Comparison of ENCODE assay signal across 8 cellular contexts in the genomic region with DNA sequence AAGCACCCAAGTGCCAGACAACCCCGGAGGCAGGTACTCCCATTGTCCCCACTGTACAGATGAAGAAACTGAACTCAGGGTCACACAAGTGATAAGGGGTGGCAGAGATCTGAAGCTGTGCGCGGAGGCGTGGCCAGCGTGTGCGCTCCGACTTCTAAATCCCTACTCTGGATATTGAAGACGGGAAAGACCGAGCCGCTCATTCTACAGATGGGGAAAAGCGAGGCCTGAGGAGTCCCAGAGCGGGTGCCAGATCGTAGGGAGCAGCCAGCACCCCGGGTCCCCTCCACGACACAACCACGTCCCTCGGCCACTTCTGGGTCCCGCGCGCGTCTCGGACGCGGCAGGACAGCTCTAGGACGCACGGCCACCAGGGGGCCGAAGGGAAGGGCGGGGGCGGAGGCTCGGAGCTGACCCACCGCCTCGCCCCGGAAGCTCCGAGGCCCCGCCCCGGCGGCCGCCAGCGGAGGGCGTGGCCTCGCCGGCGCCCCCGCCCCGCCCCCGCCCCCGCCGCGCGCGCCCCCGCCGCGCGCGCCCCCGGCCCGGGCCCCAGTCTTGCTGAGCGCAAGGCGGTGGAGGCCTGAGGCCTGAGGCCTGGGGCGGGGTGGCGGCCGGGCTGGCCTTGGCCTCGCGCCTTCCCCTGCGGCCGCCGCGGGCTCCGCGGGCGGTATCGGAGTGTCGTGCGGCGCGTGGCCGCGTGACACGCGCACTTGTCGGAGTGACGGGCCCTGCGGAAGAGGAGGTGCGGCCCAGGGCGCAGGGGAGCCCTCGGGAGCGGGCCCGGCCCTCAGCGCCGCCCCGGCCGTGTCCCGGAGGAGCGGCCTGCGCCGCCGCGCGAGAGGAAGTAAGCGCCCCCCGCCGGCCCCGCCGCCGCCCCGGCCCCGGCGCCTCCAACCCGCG. TPM values are rescaled to one million over a fixed set of nuclear protein-coding genes. Genes with fewer than 3 reads are reported as not detected.
A peak's percentile ranks its signal among the peaks of the same experiment; 100 is the strongest.
DNase-seq lines count a peak whose midpoint lies in the region; ATAC-seq and TF ChIP-seq lines count a peak whose summit lies in the region.

A gene with protein sequence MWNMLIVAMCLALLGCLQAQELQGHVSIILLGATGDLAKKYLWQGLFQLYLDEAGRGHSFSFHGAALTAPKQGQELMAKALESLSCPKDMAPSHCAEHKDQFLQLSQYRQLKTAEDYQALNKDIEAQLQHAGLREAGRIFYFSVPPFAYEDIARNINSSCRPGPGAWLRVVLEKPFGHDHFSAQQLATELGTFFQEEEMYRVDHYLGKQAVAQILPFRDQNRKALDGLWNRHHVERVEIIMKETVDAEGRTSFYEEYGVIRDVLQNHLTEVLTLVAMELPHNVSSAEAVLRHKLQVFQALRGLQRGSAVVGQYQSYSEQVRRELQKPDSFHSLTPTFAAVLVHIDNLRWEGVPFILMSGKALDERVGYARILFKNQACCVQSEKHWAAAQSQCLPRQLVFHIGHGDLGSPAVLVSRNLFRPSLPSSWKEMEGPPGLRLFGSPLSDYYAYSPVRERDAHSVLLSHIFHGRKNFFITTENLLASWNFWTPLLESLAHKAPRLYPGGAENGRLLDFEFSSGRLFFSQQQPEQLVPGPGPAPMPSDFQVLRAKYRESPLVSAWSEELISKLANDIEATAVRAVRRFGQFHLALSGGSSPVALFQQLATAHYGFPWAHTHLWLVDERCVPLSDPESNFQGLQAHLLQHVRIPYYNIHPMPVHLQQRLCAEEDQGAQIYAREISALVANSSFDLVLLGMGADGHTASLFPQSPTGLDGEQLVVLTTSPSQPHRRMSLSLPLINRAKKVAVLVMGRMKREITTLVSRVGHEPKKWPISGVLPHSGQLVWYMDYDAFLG (plus strand): TSS at position 552 of the 900 bp plus-strand sequence. CDS start 10,161 bp downstream, outside the sequence.

- DNase-seq in ELF-1 (ENCODE audit: low read depth, low spot score) (peak; percentile 87), SKM-1 (lab: John Stamatoyannopoulos, UW; ENCODE audit: unreplicated experiment) (peak; percentile 66), head of caudate nucleus (peak in 40 of 42 donors; percentile 59 to 91 (median 78)), tibial artery (peak; percentile 85 to 92)

- TF ChIP-seq CTCF in parathyroid adenoma (IDR thresholded peaks at IDR 0.05): peak; percentile 47
- peak; percentile 68 to 93 for TF ChIP-seq CTCF in tibial artery (IDR thresholded peaks at IDR 0.05)

- peak within 1 kb of the TSS; percentile 88 to 97 (median 93) for H3K4me3 Mint-ChIP-seq in IgD-negative memory B cell
- H3K4me3 Mint-ChIP-seq in activated naive CD8-positive, alpha-beta T cell: peak within 1 kb of the TSS; percentile 93

- no peaks in the 10 kb centered on the region for H3K27me3 ChIP-seq in parathyroid adenoma (ENCODE audit: control insufficient read depth, insufficient read depth, low read length)
- H3K27me3 ChIP-seq in tibial artery: no peaks in the 10 kb centered on the region

- no peaks in the 10 kb centered on the region for H3K79me2 ChIP-seq in parathyroid adenoma

- H2AFZ ChIP-seq in parathyroid adenoma: peak within 1 kb of the TSS; percentile 88

- peak; percentile 66 for ATAC-seq in GM21526 (IDR thresholded peaks at IDR 0.05; ENCODE audit: low FRiP score, unreplicated experiment)

- peaks cover 0 to 3% (median 0%) of the 10 kb centered on the region in 3 donors for H3K9me3 Mint-ChIP-seq in IgD-negative memory B cell
- no peaks in the 10 kb centered on the region for H3K9me3 Mint-ChIP-seq in activated naive CD8-positive, alpha-beta T cell (ENCODE audit: low read depth)

- peak within 1 kb of the TSS; percentile 90 to 94 (median 93) for H3K27ac Mint-ChIP-seq in IgD-negative memory B cell
- peak within 1 kb of the TSS; percentile 95 for H3K27ac Mint-ChIP-seq in activated naive CD8-positive, alpha-beta T cell

- intact Hi-C loops in head of caudate nucleus (cut with DNase I) (no loop called here), tibial artery (cut with DNase I; ENCODE audit: low total_unique reads) (loop anchor here (5.0 kb wide), 1 partner anchor 37 kb away; no protein-coding TSS in a partner anchor)

- H3K27ac ChIP-seq in parathyroid adenoma: peak within 1 kb of the TSS; percentile 70
- peak within 1 kb of the TSS; percentile 95 for H3K27ac ChIP-seq in tibial artery

- H3K36me3 ChIP-seq in parathyroid adenoma (ENCODE audit: control insufficient read depth, insufficient read depth, low read length) (no peaks in the 10 kb centered on the region), tibial artery (no peaks in the 10 kb centered on the region)

- H3K27me3 Mint-ChIP-seq in IgD-negative memory B cell: no peaks in the 10 kb centered on the region
- H3K27me3 Mint-ChIP-seq in activated naive CD8-positive, alpha-beta T cell: no peaks in the 10 kb centered on the region

- H3K36me3 Mint-ChIP-seq in IgD-negative memory B cell: no peaks in the 10 kb centered on the region
- no peaks in the 10 kb centered on the region for H3K36me3 Mint-ChIP-seq in activated naive CD8-positive, alpha-beta T cell

- peak within 1 kb of the TSS; percentile 87 for H3K4me3 ChIP-seq in parathyroid adenoma (ENCODE audit: low read depth, low read length)
- peak within 1 kb of the TSS; percentile 66 to 67 for H3K4me3 ChIP-seq in tibial artery

- H3K4me1 ChIP-seq in parathyroid adenoma (no peaks in the 10 kb centered on the region), tibial artery (peaks cover 0 to 72% (median 54%) of the 10 kb centered on the region in 4 donors)

- H3K4me2 ChIP-seq in parathyroid adenoma (ENCODE audit: low read length): peak within 1 kb of the TSS; percentile 92

- H3K9me3 ChIP-seq in parathyroid adenoma (ENCODE audit: control insufficient read depth, low read length) (no peaks in the 10 kb centered on the region), tibial artery (no peaks in the 10 kb centered on the region)

- no peak within 1 kb of the TSS for H3K9ac ChIP-seq in parathyroid adenoma

- peaks cover 29 to 41% (median 32%) of the 10 kb centered on the region in 3 donors for H3K4me1 Mint-ChIP-seq in IgD-negative memory B cell
- peaks cover 37% of the 10 kb centered on the region for H3K4me1 Mint-ChIP-seq in activated naive CD8-positive, alpha-beta T cell (ENCODE audit: low read depth)

RNA-seq across cellular contexts. Expression of the gene that starts here (rescaled TPM):
- polyA plus RNA-seq in IgD-negative memory B cell: 11.3 TPM

Comparison
In these comparisons a context has a peak if more than half of its experiments do, and no peak if none do; other contexts are left out.
1. Peak in every context shown above with its lines: DNase-seq, ATAC-seq, H3K4me3 ChIP-seq and H3K27ac ChIP-seq.